In the genomic region with DNA sequence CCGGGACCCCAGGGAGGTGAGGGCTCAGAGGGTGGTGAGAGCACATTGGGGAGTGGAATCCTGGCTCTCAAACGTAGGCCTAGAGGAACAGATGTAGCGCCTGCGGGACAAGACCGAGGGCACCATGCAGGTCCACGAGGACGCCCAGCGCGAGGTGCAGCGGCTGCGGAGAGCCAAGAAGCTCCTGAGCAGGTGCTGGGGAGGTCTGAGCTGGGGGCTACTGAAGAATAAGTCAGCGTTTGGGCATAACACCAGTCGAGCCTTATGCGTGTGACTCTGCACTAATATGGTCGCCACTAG, we compare ENCODE assay signal across 2 cellular contexts.
TF ChIP-seq lines count a peak whose summit lies in the region.

No MANE protein-coding gene starts in this region.

TF ChIP-seq in GM23338, 12 proteins besides CTCF, POLR2A, EP300 and RAD21:
- TF ChIP-seq REST (IDR thresholded peaks at IDR 0.05; ENCODE audit: unreplicated experiment) = no peak
- TF ChIP-seq ETS1 (IDR thresholded peaks at IDR 0.05) = no peak
- no peak for TF ChIP-seq STAT1 (IDR thresholded peaks at IDR 0.05; ENCODE audit: unreplicated experiment)
- no peak for TF ChIP-seq NANOG (IDR thresholded peaks at IDR 0.05; ENCODE audit: borderline replicate concordance)
- TF ChIP-seq, protein P1, sequence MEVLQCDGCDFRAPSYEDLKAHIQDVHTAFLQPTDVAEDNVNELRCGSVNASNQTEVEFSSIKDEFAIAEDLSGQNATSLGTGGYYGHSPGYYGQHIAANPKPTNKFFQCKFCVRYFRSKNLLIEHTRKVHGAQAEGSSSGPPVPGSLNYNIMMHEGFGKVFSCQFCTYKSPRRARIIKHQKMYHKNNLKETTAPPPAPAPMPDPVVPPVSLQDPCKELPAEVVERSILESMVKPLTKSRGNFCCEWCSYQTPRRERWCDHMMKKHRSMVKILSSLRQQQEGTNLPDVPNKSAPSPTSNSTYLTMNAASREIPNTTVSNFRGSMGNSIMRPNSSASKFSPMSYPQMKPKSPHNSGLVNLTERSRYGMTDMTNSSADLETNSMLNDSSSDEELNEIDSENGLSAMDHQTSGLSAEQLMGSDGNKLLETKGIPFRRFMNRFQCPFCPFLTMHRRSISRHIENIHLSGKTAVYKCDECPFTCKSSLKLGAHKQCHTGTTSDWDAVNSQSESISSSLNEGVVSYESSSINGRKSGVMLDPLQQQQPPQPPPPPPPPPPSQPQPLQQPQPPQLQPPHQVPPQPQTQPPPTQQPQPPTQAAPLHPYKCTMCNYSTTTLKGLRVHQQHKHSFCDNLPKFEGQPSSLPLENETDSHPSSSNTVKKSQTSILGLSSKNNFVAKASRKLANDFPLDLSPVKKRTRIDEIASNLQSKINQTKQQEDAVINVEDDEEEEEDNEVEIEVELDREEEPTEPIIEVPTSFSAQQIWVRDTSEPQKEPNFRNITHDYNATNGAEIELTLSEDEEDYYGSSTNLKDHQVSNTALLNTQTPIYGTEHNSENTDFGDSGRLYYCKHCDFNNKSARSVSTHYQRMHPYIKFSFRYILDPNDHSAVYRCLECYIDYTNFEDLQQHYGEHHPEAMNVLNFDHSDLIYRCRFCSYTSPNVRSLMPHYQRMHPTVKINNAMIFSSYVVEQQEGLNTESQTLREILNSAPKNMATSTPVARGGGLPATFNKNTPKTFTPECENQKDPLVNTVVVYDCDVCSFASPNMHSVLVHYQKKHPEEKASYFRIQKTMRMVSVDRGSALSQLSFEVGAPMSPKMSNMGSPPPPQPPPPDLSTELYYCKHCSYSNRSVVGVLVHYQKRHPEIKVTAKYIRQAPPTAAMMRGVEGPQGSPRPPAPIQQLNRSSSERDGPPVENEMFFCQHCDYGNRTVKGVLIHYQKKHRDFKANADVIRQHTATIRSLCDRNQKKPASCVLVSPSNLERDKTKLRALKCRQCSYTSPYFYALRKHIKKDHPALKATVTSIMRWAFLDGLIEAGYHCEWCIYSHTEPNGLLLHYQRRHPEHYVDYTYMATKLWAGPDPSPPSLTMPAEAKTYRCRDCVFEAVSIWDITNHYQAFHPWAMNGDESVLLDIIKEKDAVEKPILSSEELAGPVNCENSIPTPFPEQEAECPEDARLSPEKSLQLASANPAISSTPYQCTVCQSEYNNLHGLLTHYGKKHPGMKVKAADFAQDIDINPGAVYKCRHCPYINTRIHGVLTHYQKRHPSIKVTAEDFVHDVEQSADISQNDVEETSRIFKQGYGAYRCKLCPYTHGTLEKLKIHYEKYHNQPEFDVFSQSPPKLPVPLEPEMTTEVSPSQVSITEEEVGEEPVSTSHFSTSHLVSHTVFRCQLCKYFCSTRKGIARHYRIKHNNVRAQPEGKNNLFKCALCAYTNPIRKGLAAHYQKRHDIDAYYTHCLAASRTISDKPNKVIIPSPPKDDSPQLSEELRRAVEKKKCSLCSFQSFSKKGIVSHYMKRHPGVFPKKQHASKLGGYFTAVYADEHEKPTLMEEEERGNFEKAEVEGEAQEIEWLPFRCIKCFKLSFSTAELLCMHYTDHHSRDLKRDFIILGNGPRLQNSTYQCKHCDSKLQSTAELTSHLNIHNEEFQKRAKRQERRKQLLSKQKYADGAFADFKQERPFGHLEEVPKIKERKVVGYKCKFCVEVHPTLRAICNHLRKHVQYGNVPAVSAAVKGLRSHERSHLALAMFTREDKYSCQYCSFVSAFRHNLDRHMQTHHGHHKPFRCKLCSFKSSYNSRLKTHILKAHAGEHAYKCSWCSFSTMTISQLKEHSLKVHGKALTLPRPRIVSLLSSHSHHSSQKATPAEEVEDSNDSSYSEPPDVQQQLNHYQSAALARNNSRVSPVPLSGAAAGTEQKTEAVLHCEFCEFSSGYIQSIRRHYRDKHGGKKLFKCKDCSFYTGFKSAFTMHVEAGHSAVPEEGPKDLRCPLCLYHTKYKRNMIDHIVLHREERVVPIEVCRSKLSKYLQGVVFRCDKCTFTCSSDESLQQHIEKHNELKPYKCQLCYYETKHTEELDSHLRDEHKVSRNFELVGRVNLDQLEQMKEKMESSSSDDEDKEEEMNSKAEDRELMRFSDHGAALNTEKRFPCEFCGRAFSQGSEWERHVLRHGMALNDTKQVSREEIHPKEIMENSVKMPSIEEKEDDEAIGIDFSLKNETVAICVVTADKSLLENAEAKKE (CRISPR knock-in tag; IDR thresholded peaks at IDR 0.05) = no peak

TF ChIP-seq in H1, 55 proteins besides CTCF, POLR2A, EP300 and RAD21:
- TF ChIP-seq E2F6 (IDR thresholded peaks at IDR 0.05) (peak; percentile 47; the same call in 1 of the 2 replicates), SIN3A (conservative IDR thresholded peaks at IDR 0.05 in 1 of 2, IDR thresholded peaks at IDR 0.05 in 1 of 2; ENCODE audit: low read depth in 1 of 2, low read length in 2 of 2) (no peak), NANOG (IDR thresholded peaks at IDR 0.05; ENCODE audit: insufficient read depth, low read depth, low read length, poor library complexity, severe bottlenecking) (no peak), MAX (IDR thresholded peaks at IDR 0.05) (peak; percentile 67), CBX5 (IDR thresholded peaks at IDR 0.05; ENCODE audit: low read depth, low read length) (no peak)
